Comparison of ENCODE assay signal across 10 cellular contexts in the genomic region with DNA sequence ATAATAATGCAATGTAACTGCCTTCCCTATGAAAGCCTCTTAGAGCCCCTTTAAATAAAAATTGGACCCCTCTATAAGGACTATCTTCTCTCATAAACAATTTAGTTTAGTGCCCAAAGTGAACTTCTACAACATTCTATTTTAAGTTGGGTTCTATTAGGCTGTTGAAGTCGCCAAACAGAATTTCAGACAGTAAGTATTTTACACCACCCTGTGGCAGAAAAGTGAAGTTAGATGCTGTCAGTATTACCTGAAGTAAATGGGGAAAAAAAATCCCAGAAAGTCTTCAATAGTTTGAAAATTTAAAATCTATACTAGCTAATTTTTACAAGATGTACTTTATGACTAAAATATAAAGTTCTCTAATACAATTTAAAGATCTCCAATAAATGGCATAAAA. TPM values are rescaled to one million over a fixed set of nuclear protein-coding genes. Genes with fewer than 3 reads are reported as not detected.
DNase-seq lines count a peak whose midpoint lies in the region; ATAC-seq and TF ChIP-seq lines count a peak whose summit lies in the region.
"Had no signal": no experiment of that assay in that cellular context is flagged by ENCODE, and none has a peak within 500 bp of the region (broad histone marks: within the 10 kb centered on the region; RNA-seq: fewer than 3 reads in every experiment).

No MANE protein-coding gene starts in this region.

- TF ChIP-seq POLR2A in body of pancreas (IDR thresholded peaks at IDR 0.05) (no peak), ovary (IDR thresholded peaks at IDR 0.05) (no peak)

- no peak overlapping the region for H3K4me3 Mint-ChIP-seq in nephron
- H3K4me3 Mint-ChIP-seq: activated CD4-positive, alpha-beta memory T cell treated with anti-CD3 and anti-CD28 coated beads, Interleukin-2, amount 10 ng/mL, durations not matched to agents 7 days and 5 days had no signal

- H3K36me3 ChIP-seq in body of pancreas (replicated peaks in 1 of 2; ENCODE audit: insufficient read depth in 1 of 2, low read depth in 2 of 2) (peaks cover 0 to 4% of the 10 kb centered on the region in 2 donors), ovary (no peaks in the 10 kb centered on the region)

- intact Hi-C loops in body of pancreas (cut with DNase I), result no loop called here
- intact Hi-C loops in ovary (cut with DNase I), result no loop called here

- H3K27me3 ChIP-seq in body of pancreas, result no peaks in the 10 kb centered on the region
- H3K27me3 ChIP-seq in ovary, result no peaks in the 10 kb centered on the region

- no peak for ATAC-seq in body of pancreas

- H3K4me3 ChIP-seq in body of pancreas, result no peak overlapping the region
- H3K4me3 ChIP-seq in ovary, result no peak overlapping the region

- H3K36me3 Mint-ChIP-seq in nephron (ENCODE audit: low read depth), result peaks cover 13% of the 10 kb centered on the region

- DNase-seq in EH (ENCODE audit: low read depth) (peak; percentile 5), Kasumi-1 (lab: John Stamatoyannopoulos, UW) (peak; percentile 10 to 24), dedifferentiated amniotic fluid mesenchymal stem cell (ENCODE audit: extremely low spot score) (peak; percentile 20), body of pancreas (no peak), HuH-7.5 (ENCODE audit: low spot score) (no peak), ovary (no peak)
- DNase-seq in stimulated activated CD4-positive, alpha-beta T cell treated with anti-CD3 and anti-CD28 coated beads, Interleukin-4, amount 100 ng/mL, for 24 hours, result no peak
- DNase-seq: activated CD4-positive, alpha-beta memory T cell treated with anti-CD3 and anti-CD28 coated beads, Interleukin-2, amount 10 ng/mL, durations not matched to agents 7 days and 5 days; NCI-H2227 treated with DMSO at 0.1 percent for 48 hours had no signal

- no peaks in the 10 kb centered on the region for H3K9me3 Mint-ChIP-seq in nephron
- H3K9me3 Mint-ChIP-seq: activated CD4-positive, alpha-beta memory T cell treated with anti-CD3 and anti-CD28 coated beads, Interleukin-2, amount 10 ng/mL, durations not matched to agents 7 days and 5 days had no signal

- 53 to 56% methylated on average over 1 of the region's 1 CpG for WGBS in body of pancreas, 2 donors
- WGBS in ovary, 3 donors, result 12 to 27% (median 13%) methylated on average over 1 of the region's 1 CpG

- no peaks in the 10 kb centered on the region for H3K4me1 Mint-ChIP-seq in nephron
- H3K4me1 Mint-ChIP-seq: activated CD4-positive, alpha-beta memory T cell treated with anti-CD3 and anti-CD28 coated beads, Interleukin-2, amount 10 ng/mL, durations not matched to agents 7 days and 5 days had no signal

- no peaks in the 10 kb centered on the region for H3K27me3 Mint-ChIP-seq in nephron (ENCODE audit: low read depth)
- H3K27me3 Mint-ChIP-seq: activated CD4-positive, alpha-beta memory T cell treated with anti-CD3 and anti-CD28 coated beads, Interleukin-2, amount 10 ng/mL, durations not matched to agents 7 days and 5 days had no signal

- H3K27ac ChIP-seq in body of pancreas (no peak overlapping the region), ovary (no peak overlapping the region)

- no peak overlapping the region for H3K27ac Mint-ChIP-seq in nephron
- H3K27ac Mint-ChIP-seq: activated CD4-positive, alpha-beta memory T cell treated with anti-CD3 and anti-CD28 coated beads, Interleukin-2, amount 10 ng/mL, durations not matched to agents 7 days and 5 days had no signal

- H3K4me1 ChIP-seq in body of pancreas (no peaks in the 10 kb centered on the region), ovary (ENCODE audit: insufficient read depth) (no peaks in the 10 kb centered on the region)

- H3K9me3 ChIP-seq in body of pancreas (no peaks in the 10 kb centered on the region), ovary (no peaks in the 10 kb centered on the region)

- TF ChIP-seq EP300 in ovary (IDR thresholded peaks at IDR 0.05), result no peak

- TF ChIP-seq CTCF in nephron (IDR thresholded peaks at IDR 0.05; ENCODE audit: unreplicated experiment in 3 of 3) (peak; percentile 49 to 55 (median 51)), body of pancreas (IDR thresholded peaks at IDR 0.05) (peak in 3 of 7 experiments; percentile 3 to 24 (median 23)), ovary (IDR thresholded peaks at IDR 0.05) (no peak)

RNA-seq across cellular contexts. Expression of gene CAAP1, which starts 29.5 kb away (rescaled TPM):
- total RNA-seq in body of pancreas, result 10 to 100 TPM; 14.0 to 26.7 TPM
- total RNA-seq in ovary, result 10 to 100 TPM in 5 of 7 donors, 1 to 10 TPM in 2; 8.5 to 15.0 (median 10.5) TPM
- polyA plus RNA-seq in ovary, result 10 to 100 TPM in 1 of 2 donors, 1 to 10 TPM in 1; 6.7 to 14.0 TPM

Comparison
In these comparisons a context has a peak if more than half of its experiments do, and no peak if none do; other contexts are left out.
1. DNase-seq: peak in EH (single experiment), Kasumi-1 (2 of 2) and dedifferentiated amniotic fluid mesenchymal stem cell (single experiment); none in stimulated activated CD4-positive, alpha-beta T cell treated with anti-CD3 and anti-CD28 coated beads, Interleukin-4, amount 100 ng/mL, for 24 hours (single experiment), body of pancreas (0 of 4), HuH-7.5 (single experiment) and ovary (0 of 5).
2. CTCF ChIP-seq: peak in nephron (3 of 3); none in ovary (0 of 3).